In the genomic region with DNA sequence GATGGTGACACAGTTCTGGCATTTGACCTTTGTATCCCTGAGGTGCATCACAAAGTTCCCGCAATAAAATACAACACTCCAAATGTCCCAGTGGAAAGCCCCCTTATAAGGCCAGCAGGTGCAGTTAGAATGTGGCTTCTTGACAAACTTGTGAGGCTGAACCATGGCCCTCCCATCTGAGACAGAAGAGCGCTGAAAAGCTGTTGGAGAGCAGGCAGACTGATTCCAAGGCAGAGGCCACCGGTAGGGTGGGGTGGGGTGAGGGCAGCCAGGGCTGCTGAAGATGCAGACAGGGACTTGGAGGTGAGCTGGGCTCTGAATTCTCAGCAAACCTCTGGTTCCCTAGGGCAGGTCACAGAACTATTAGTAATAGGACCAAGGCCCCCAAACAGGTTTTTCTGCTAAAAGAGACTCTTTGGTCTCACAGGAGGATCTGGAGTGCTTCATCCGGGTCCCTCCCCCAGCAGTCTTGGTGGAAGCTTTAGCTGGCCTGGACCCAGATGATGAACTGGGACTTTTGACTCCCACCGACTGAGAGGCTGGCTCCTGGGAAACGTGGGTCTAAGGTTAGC, we compare ENCODE assay signal across 1 cellular context.
TF ChIP-seq lines count a peak whose summit lies in the region.

No MANE protein-coding gene starts in this region.

TF ChIP-seq in HepG2, 621 proteins besides CTCF, POLR2A, EP300 and RAD21 (continued from another document):
- TF ChIP-seq, protein P1, sequence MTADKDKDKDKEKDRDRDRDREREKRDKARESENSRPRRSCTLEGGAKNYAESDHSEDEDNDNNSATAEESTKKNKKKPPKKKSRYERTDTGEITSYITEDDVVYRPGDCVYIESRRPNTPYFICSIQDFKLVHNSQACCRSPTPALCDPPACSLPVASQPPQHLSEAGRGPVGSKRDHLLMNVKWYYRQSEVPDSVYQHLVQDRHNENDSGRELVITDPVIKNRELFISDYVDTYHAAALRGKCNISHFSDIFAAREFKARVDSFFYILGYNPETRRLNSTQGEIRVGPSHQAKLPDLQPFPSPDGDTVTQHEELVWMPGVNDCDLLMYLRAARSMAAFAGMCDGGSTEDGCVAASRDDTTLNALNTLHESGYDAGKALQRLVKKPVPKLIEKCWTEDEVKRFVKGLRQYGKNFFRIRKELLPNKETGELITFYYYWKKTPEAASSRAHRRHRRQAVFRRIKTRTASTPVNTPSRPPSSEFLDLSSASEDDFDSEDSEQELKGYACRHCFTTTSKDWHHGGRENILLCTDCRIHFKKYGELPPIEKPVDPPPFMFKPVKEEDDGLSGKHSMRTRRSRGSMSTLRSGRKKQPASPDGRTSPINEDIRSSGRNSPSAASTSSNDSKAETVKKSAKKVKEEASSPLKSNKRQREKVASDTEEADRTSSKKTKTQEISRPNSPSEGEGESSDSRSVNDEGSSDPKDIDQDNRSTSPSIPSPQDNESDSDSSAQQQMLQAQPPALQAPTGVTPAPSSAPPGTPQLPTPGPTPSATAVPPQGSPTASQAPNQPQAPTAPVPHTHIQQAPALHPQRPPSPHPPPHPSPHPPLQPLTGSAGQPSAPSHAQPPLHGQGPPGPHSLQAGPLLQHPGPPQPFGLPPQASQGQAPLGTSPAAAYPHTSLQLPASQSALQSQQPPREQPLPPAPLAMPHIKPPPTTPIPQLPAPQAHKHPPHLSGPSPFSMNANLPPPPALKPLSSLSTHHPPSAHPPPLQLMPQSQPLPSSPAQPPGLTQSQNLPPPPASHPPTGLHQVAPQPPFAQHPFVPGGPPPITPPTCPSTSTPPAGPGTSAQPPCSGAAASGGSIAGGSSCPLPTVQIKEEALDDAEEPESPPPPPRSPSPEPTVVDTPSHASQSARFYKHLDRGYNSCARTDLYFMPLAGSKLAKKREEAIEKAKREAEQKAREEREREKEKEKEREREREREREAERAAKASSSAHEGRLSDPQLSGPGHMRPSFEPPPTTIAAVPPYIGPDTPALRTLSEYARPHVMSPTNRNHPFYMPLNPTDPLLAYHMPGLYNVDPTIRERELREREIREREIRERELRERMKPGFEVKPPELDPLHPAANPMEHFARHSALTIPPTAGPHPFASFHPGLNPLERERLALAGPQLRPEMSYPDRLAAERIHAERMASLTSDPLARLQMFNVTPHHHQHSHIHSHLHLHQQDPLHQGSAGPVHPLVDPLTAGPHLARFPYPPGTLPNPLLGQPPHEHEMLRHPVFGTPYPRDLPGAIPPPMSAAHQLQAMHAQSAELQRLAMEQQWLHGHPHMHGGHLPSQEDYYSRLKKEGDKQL (CRISPR knock-in tag; IDR thresholded peaks at IDR 0.05; ENCODE audit: low read depth), result no peak
- no peak for TF ChIP-seq ZBTB38 (CRISPR knock-in tag; IDR thresholded peaks at IDR 0.05)
- 0 out of 2 replicates have a peak, but pooled peaks have one; percentile 14 for TF ChIP-seq SALL1 (CRISPR knock-in tag; IDR thresholded peaks at IDR 0.05)
- no peak for TF ChIP-seq PCBP1 (IDR thresholded peaks at IDR 0.05; ENCODE audit: borderline replicate concordance, low read depth, low read length)
- TF ChIP-seq ELF4 (CRISPR knock-in tag; IDR thresholded peaks at IDR 0.05; ENCODE audit: borderline replicate concordance), result no peak
- TF ChIP-seq, protein P2, sequence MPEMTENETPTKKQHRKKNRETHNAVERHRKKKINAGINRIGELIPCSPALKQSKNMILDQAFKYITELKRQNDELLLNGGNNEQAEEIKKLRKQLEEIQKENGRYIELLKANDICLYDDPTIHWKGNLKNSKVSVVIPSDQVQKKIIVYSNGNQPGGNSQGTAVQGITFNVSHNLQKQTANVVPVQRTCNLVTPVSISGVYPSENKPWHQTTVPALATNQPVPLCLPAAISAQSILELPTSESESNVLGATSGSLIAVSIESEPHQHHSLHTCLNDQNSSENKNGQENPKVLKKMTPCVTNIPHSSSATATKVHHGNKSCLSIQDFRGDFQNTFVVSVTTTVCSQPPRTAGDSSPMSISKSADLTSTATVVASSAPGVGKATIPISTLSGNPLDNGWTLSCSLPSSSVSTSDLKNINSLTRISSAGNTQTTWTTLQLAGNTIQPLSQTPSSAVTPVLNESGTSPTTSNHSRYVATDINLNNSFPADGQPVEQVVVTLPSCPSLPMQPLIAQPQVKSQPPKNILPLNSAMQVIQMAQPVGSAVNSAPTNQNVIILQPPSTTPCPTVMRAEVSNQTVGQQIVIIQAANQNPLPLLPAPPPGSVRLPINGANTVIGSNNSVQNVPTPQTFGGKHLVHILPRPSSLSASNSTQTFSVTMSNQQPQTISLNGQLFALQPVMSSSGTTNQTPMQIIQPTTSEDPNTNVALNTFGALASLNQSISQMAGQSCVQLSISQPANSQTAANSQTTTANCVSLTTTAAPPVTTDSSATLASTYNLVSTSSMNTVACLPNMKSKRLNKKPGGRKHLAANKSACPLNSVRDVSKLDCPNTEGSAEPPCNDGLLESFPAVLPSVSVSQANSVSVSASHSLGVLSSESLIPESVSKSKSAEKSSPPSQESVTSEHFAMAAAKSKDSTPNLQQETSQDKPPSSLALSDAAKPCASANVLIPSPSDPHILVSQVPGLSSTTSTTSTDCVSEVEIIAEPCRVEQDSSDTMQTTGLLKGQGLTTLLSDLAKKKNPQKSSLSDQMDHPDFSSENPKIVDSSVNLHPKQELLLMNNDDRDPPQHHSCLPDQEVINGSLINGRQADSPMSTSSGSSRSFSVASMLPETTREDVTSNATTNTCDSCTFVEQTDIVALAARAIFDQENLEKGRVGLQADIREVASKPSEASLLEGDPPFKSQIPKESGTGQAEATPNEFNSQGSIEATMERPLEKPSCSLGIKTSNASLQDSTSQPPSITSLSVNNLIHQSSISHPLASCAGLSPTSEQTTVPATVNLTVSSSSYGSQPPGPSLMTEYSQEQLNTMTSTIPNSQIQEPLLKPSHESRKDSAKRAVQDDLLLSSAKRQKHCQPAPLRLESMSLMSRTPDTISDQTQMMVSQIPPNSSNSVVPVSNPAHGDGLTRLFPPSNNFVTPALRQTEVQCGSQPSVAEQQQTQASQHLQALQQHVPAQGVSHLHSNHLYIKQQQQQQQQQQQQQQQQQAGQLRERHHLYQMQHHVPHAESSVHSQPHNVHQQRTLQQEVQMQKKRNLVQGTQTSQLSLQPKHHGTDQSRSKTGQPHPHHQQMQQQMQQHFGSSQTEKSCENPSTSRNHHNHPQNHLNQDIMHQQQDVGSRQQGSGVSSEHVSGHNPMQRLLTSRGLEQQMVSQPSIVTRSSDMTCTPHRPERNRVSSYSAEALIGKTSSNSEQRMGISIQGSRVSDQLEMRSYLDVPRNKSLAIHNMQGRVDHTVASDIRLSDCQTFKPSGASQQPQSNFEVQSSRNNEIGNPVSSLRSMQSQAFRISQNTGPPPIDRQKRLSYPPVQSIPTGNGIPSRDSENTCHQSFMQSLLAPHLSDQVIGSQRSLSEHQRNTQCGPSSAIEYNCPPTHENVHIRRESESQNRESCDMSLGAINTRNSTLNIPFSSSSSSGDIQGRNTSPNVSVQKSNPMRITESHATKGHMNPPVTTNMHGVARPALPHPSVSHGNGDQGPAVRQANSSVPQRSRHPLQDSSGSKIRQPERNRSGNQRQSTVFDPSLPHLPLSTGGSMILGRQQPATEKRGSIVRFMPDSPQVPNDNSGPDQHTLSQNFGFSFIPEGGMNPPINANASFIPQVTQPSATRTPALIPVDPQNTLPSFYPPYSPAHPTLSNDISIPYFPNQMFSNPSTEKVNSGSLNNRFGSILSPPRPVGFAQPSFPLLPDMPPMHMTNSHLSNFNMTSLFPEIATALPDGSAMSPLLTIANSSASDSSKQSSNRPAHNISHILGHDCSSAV (CRISPR knock-in tag; IDR thresholded peaks at IDR 0.05; ENCODE audit: borderline replicate concordance), result no peak
- no peak for TF ChIP-seq CAMTA2 (CRISPR knock-in tag; IDR thresholded peaks at IDR 0.05; ENCODE audit: borderline replicate concordance)
- TF ChIP-seq, protein P3, sequence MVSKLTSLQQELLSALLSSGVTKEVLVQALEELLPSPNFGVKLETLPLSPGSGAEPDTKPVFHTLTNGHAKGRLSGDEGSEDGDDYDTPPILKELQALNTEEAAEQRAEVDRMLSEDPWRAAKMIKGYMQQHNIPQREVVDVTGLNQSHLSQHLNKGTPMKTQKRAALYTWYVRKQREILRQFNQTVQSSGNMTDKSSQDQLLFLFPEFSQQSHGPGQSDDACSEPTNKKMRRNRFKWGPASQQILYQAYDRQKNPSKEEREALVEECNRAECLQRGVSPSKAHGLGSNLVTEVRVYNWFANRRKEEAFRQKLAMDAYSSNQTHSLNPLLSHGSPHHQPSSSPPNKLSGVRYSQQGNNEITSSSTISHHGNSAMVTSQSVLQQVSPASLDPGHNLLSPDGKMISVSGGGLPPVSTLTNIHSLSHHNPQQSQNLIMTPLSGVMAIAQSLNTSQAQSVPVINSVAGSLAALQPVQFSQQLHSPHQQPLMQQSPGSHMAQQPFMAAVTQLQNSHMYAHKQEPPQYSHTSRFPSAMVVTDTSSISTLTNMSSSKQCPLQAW (CRISPR knock-in tag; IDR thresholded peaks at IDR 0.05), result peak; percentile 23; the same call in 1 of the 2 replicates
- no peak for TF ChIP-seq ZNF343 (CRISPR knock-in tag; IDR thresholded peaks at IDR 0.05)
- TF ChIP-seq, protein P4, sequence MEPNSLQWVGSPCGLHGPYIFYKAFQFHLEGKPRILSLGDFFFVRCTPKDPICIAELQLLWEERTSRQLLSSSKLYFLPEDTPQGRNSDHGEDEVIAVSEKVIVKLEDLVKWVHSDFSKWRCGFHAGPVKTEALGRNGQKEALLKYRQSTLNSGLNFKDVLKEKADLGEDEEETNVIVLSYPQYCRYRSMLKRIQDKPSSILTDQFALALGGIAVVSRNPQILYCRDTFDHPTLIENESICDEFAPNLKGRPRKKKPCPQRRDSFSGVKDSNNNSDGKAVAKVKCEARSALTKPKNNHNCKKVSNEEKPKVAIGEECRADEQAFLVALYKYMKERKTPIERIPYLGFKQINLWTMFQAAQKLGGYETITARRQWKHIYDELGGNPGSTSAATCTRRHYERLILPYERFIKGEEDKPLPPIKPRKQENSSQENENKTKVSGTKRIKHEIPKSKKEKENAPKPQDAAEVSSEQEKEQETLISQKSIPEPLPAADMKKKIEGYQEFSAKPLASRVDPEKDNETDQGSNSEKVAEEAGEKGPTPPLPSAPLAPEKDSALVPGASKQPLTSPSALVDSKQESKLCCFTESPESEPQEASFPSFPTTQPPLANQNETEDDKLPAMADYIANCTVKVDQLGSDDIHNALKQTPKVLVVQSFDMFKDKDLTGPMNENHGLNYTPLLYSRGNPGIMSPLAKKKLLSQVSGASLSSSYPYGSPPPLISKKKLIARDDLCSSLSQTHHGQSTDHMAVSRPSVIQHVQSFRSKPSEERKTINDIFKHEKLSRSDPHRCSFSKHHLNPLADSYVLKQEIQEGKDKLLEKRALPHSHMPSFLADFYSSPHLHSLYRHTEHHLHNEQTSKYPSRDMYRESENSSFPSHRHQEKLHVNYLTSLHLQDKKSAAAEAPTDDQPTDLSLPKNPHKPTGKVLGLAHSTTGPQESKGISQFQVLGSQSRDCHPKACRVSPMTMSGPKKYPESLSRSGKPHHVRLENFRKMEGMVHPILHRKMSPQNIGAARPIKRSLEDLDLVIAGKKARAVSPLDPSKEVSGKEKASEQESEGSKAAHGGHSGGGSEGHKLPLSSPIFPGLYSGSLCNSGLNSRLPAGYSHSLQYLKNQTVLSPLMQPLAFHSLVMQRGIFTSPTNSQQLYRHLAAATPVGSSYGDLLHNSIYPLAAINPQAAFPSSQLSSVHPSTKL (CRISPR knock-in tag; IDR thresholded peaks at IDR 0.05), result 0 out of 2 replicates have a peak, but pooled peaks have one; percentile 24
- peak; percentile 22; the same call in 1 of the 2 replicates for TF ChIP-seq ZNF331 (CRISPR knock-in tag; IDR thresholded peaks at IDR 0.05)
- TF ChIP-seq U2AF1 (optimal IDR thresholded peaks at IDR 0.05; ENCODE audit: low read depth, low read length), result no peak
- TF ChIP-seq KLF6 (CRISPR knock-in tag; IDR thresholded peaks at IDR 0.05), result no peak
- 0 out of 2 replicates have a peak, but pooled peaks have one; percentile 13 for TF ChIP-seq PAXIP1 (CRISPR knock-in tag; conservative IDR thresholded peaks at IDR 0.05)
